ENCODE assay signal across 19 cellular contexts in the genomic region with DNA sequence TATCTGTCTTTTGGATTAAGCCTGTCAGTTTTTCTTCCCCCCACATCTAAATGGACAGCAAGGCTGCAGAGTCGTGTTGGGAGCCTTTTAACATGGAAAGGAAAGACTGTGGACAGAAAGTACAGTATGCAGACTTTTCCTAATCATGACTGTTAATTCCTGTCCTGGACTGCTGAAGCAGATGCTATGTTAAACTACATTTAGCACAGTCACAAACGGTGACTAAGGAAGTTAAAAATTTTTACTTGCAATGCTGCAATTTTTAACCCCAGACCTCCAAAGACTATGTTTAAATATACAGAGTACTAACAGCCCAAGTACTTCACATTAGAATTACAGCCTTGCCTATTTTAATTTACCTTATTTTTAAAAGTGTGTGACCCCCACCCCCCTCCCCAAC. TPM values are rescaled to one million over a fixed set of nuclear protein-coding genes. Genes with fewer than 3 reads are reported as not detected.
DNase-seq lines count a peak whose midpoint lies in the region; TF ChIP-seq lines count a peak whose summit lies in the region.
"Had no signal": no experiment of that assay in that cellular context is flagged by ENCODE, and none has a peak within 500 bp of the region (broad histone marks: within the 10 kb centered on the region; RNA-seq: fewer than 3 reads in every experiment).

No MANE protein-coding gene starts in this region.

- TF ChIP-seq CTCF in RWPE1 (conservative IDR thresholded peaks at IDR 0.05; ENCODE audit: low read depth) (no peak), epithelial cell of esophagus (IDR thresholded peaks at IDR 0.05; ENCODE audit: insufficient read depth, low read depth, low read length, missing control alignments) (no peak)

- no peaks in the 10 kb centered on the region for H3F3A ChIP-seq in GM23248 (ENCODE audit: insufficient read depth)

- CTCF ChIA-PET in RWPE1 (lab: Yijun Ruan, JAX): no interaction called here

- in situ Hi-C loops in GM23248 (cut with MboI): no loop called here

- no peak overlapping the region for H2AFZ ChIP-seq in GM23248

- H3K9ac ChIP-seq in GM23248: no peak overlapping the region
- H3K9ac ChIP-seq: BLaER1, KMS-11 had no signal

- no peaks in the 10 kb centered on the region for H3K27me3 ChIP-seq in GM23248 (replicated peaks; ENCODE audit: insufficient read depth)
- H3K27me3 ChIP-seq: BLaER1, Peyer's patch had no signal

- DNase-seq in GM23248 (peak; percentile 20), RWPE1 (ENCODE audit: low spot score) (no peak), epithelial cell of esophagus (ENCODE audit: low read depth) (peak; percentile 47), DMS153 treated with DMSO at 0.1 percent for 48 hours (lab: John Stamatoyannopoulos, UW; ENCODE audit: unreplicated experiment) (no peak), NCI-H2227 treated with DMSO at 0.1 percent for 48 hours (lab: John Stamatoyannopoulos, UW) (no peak), AG20443 (ENCODE audit: low spot score) (no peak), NCI-H2171 (lab: John Stamatoyannopoulos, UW) (no peak)
- DNase-seq: CD4-positive, alpha-beta memory T cell; DMS153; H7; HFFc6; NCI-H1417 treated with DMSO at 0.1 percent for 48 hours; NCI-H2029 treated with DMSO at 0.1 percent for 48 hours; Peyer's patch; SHP77 had no signal

- no peaks in the 10 kb centered on the region for H3K9me3 ChIP-seq in GM23248 (ENCODE audit: low read depth)
- H3K9me3 ChIP-seq: BLaER1, Peyer's patch had no signal

- no peaks in the 10 kb centered on the region for H3K79me2 ChIP-seq in GM23248 (ENCODE audit: insufficient read depth)

- H3K4me1 ChIP-seq in GM23248 (ENCODE audit: insufficient read depth): no peaks in the 10 kb centered on the region
- H3K4me1 ChIP-seq: BLaER1, Peyer's patch had no signal

- POLR2A ChIA-PET in RWPE1 (lab: Yijun Ruan, JAX; ENCODE audit: low non-redundant PET): no interaction called here

- H3K4me2 ChIP-seq in GM23248 (ENCODE audit: unreplicated experiment): no peak overlapping the region
- H3K4me2 ChIP-seq: BLaER1, KMS-11 had no signal

- H3K27ac ChIP-seq in GM23248 (no peak overlapping the region), RWPE1 (peak overlapping the region; percentile 62)
- H3K27ac ChIP-seq: BLaER1, KMS-11, Peyer's patch, SK-N-MC had no signal

- WGBS in GM23248 (ENCODE audit: low coverage in 1 of 2, low lambda C conversion rate in 2 of 2, missing lambda C conversion rate in 2 of 2), 2 experiments: 0% methylated on average over 2 of the region's 2 CpGs

- no peaks in the 10 kb centered on the region for H3K9me2 ChIP-seq in GM23248 (ENCODE audit: insufficient read depth)

- no peaks in the 10 kb centered on the region for H3K36me3 ChIP-seq in GM23248 (ENCODE audit: low read depth)
- H3K36me3 ChIP-seq: BLaER1, Peyer's patch had no signal

- H3K4me3 ChIP-seq in GM23248 (no peak overlapping the region), epithelial cell of esophagus (ENCODE audit: low read length) (no peak overlapping the region)
- H3K4me3 ChIP-seq: BLaER1, Peyer's patch, SK-N-MC had no signal

- H4K20me1 ChIP-seq in GM23248 (ENCODE audit: insufficient read depth): no peaks in the 10 kb centered on the region
- H4K20me1 ChIP-seq: BLaER1 had no signal

RNA-seq across cellular contexts. Expression of gene ELAVL2, which starts 51.8 kb away (rescaled TPM):
- not detected in 2 replicates for total RNA-seq in GM23248 (2014; rRNA removed; shearing (Covaris generic))
- 0.08 TPM in 1 of 2 replicates, not detected in the other for polyA plus RNA-seq in GM23248 (2016; fragmentation: Nextera tagmentation; extraction: Ambion mirVana)
- total RNA-seq: CD4-positive, alpha-beta memory T cell; HFFc6; HT-29; Peyer's patch had no signal
- polyA plus RNA-seq: CD4-positive, alpha-beta memory T cell had no signal

Comparison
In these comparisons a context has a peak if more than half of its experiments do, and no peak if none do; other contexts are left out.
1. DNase-seq: peak in GM23248 (single experiment) and epithelial cell of esophagus (single experiment); none in RWPE1 (single experiment), DMS153 treated with DMSO at 0.1 percent for 48 hours (single experiment), NCI-H2227 treated with DMSO at 0.1 percent for 48 hours (single experiment), AG20443 (single experiment) and NCI-H2171 (single experiment).